Comparison of ENCODE assay signal across 12 cellular contexts in the genomic region with DNA sequence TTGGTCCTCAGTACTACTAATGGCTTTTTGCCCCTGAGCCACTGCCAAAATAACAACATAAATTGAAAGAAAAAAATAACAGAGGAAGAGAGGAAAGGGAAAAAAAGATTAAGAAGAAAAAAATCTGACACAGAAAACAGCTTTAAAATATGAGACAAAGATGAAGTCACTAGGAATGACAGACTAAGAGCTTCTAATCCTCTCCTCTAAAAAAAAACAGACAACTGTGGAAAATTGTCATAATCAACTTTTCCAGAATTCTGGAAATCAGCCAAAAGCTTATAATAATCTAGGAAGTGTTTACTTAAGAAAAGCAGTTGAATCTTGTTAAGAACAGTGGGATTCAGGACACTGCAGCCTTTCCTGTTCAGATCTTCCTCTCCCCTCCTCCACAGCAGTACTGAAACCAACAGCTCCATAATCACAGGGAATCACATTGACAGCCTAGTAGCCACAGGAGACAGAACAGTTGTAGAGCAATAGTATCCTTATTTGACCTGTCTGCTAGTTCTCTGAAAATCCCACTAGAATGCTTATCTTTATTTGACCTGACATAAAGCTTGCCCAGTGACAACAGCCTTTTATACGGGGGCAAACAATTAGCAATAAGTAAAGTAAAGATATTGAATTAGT. TPM values are rescaled to one million over a fixed set of nuclear protein-coding genes. Genes with fewer than 3 reads are reported as not detected.
DNase-seq lines count a peak whose midpoint lies in the region; ATAC-seq, FAIRE-seq and TF ChIP-seq lines count a peak whose summit lies in the region.
"Had no signal": no experiment of that assay in that cellular context is flagged by ENCODE, and none has a peak within 500 bp of the region (broad histone marks: within the 10 kb centered on the region; RNA-seq: fewer than 3 reads in every experiment).

No MANE protein-coding gene starts in this region.

- H3K4me3 Mint-ChIP-seq in activated T-helper 17 cell treated with anti-CD3 and anti-CD28 coated beads, Interleukin-2, amount 50 U/mL, for 72 hours: no peak overlapping the region

- TF ChIP-seq CTCF in left ventricle myocardium inferior (IDR thresholded peaks at IDR 0.05; ENCODE audit: borderline replicate concordance) (no peak), gastrocnemius medialis (IDR thresholded peaks at IDR 0.05 in 4 of 5, conservative IDR thresholded peaks at IDR 0.05 in 1 of 5) (no peak)

- H3K36me3 Mint-ChIP-seq in activated T-helper 17 cell treated with anti-CD3 and anti-CD28 coated beads, Interleukin-2, amount 50 U/mL, for 72 hours (ENCODE audit: low read depth): peaks cover 95% of the 10 kb centered on the region

- H3K9me3 ChIP-seq in left ventricle myocardium inferior (replicated peaks) (no peaks in the 10 kb centered on the region), gastrocnemius medialis (no peaks in the 10 kb centered on the region)
- H3K9me3 ChIP-seq: upper lobe of left lung had no signal

- H3K4me3 ChIP-seq in left ventricle myocardium inferior (no peak overlapping the region), gastrocnemius medialis (no peak overlapping the region)
- H3K4me3 ChIP-seq: upper lobe of left lung had no signal

- H3K27ac Mint-ChIP-seq in activated T-helper 17 cell treated with anti-CD3 and anti-CD28 coated beads, Interleukin-2, amount 50 U/mL, for 72 hours: peak overlapping the region; percentile 16

- H3K27me3 ChIP-seq in left ventricle myocardium inferior (ENCODE audit: low read depth): no peaks in the 10 kb centered on the region
- H3K27me3 ChIP-seq in gastrocnemius medialis: no peaks in the 10 kb centered on the region
- H3K27me3 ChIP-seq: upper lobe of left lung had no signal

- DNase-seq in DMS153 (lab: John Stamatoyannopoulos, UW) (peak; percentile 25), DMS153 treated with DMSO at 0.1 percent for 48 hours (lab: John Stamatoyannopoulos, UW; ENCODE audit: unreplicated experiment) (no peak), left ventricle myocardium inferior (no peak), gastrocnemius medialis (no peak), RCC 7860 (ENCODE audit: low spot score) (no peak), T-helper 1 cell (no peak)
- DNase-seq: 8988T; activated effector memory CD4-positive, alpha-beta T cell treated with Interleukin-2 at 50 U/mL for 16 hours; upper lobe of left lung had no signal

- no peak for FAIRE-seq in RCC 7860 (lab: Jason Lieb, UNC)

- TF ChIP-seq POLR2A in gastrocnemius medialis (IDR thresholded peaks at IDR 0.05): no peak

- no peaks in the 10 kb centered on the region for H3K4me1 Mint-ChIP-seq in activated T-helper 17 cell treated with anti-CD3 and anti-CD28 coated beads, Interleukin-2, amount 50 U/mL, for 72 hours

- H3K27ac ChIP-seq in left ventricle myocardium inferior (replicated peaks) (peak overlapping the region; percentile 72), gastrocnemius medialis (peak overlapping the region in 3 of 4 donors; percentile 39 to 60 (median 41))
- H3K27ac ChIP-seq: upper lobe of left lung, VCaP had no signal

- H3K9me3 Mint-ChIP-seq in activated T-helper 17 cell treated with anti-CD3 and anti-CD28 coated beads, Interleukin-2, amount 50 U/mL, for 72 hours: no peaks in the 10 kb centered on the region

- intact Hi-C loops in left ventricle myocardium inferior (cut with micrococcal nuclease) (no loop called here), gastrocnemius medialis (cut with DNase I; ENCODE audit: low total_unique reads) (no loop called here)

- no peaks in the 10 kb centered on the region for H3K27me3 Mint-ChIP-seq in activated T-helper 17 cell treated with anti-CD3 and anti-CD28 coated beads, Interleukin-2, amount 50 U/mL, for 72 hours

- H3K36me3 ChIP-seq in left ventricle myocardium inferior: peaks cover 66% of the 10 kb centered on the region
- peaks cover 0 to 68% of the 10 kb centered on the region in 2 donors for H3K36me3 ChIP-seq in gastrocnemius medialis

- in situ Hi-C loops in gastrocnemius medialis (cut with MboI; ENCODE audit: low sequenced_read_pairs in 4 of 4): no loop called here

- no peak for ATAC-seq in activated T-helper 17 cell treated with anti-CD3 and anti-CD28 coated beads, Interleukin-2, amount 50 U/mL, for 72 hours (replicated peaks)
- ATAC-seq in gastrocnemius medialis (peak; percentile 50 to 65), GM21447 (IDR thresholded peaks at IDR 0.05; ENCODE audit: unreplicated experiment) (no peak)

- H3K4me1 ChIP-seq in left ventricle myocardium inferior: peaks cover 30% of the 10 kb centered on the region
- peaks cover 12 to 15% of the 10 kb centered on the region in 2 donors for H3K4me1 ChIP-seq in gastrocnemius medialis

RNA-seq across cellular contexts. Expression of gene IBTK, which starts 41.6 kb away (rescaled TPM):
- total RNA-seq in activated T-helper 17 cell treated with anti-CD3 and anti-CD28 coated beads, Interleukin-2, amount 50 U/mL, for 72 hours: 10 to 100 TPM; 19.5 to 23.5 TPM
- total RNA-seq in left ventricle myocardium inferior: 28.5 TPM
- total RNA-seq in gastrocnemius medialis: 10 to 100 TPM; 26.2 to 31.7 (median 29.5) TPM

Comparison
In these comparisons a context has a peak if more than half of its experiments do, and no peak if none do; other contexts are left out.
1. ATAC-seq: peak in gastrocnemius medialis (2 of 2); none in activated T-helper 17 cell treated with anti-CD3 and anti-CD28 coated beads, Interleukin-2, amount 50 U/mL, for 72 hours (single experiment) and GM21447 (single experiment).